ENCODE assay signal across 9 cellular contexts in the genomic region with DNA sequence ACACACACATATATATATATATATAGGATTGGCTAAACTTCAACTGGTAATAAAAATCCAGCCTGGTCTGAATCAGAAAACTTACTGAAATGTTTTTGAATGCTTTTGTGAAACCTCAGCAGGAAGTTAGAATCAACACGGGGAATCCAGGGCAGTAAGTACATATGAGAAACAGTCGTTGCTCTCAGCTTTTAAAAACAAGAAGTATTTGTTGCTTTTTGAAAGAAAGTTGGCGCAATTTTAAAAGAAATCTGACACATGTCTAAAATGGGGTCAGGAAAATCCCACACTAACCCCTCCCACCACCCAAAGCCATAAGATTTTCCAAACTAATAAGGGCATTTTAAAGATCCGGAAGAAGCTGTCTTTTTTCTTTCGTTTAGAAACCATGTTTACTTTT.
DNase-seq lines count a peak whose midpoint lies in the region; ATAC-seq and TF ChIP-seq lines count a peak whose summit lies in the region.
"Had no signal": no experiment of that assay in that cellular context is flagged by ENCODE, and none has a peak within 500 bp of the region (broad histone marks: within the 10 kb centered on the region; RNA-seq: fewer than 3 reads in every experiment).

No MANE protein-coding gene starts in this region.

- peak overlapping the region; percentile 84 for H3K27ac Mint-ChIP-seq in dendritic cell treated with granulocyte-macrophage colony-stimulating factor and Interleukin-4, amounts not matched to agents 40 ng/mL and 50 ng/mL, for 4 days

- intact Hi-C loops in dendritic cell treated with granulocyte-macrophage colony-stimulating factor and Interleukin-4, amounts not matched to agents 40 ng/mL and 50 ng/mL, for 4 days (cut with micrococcal nuclease), result loop anchor here (5.0 kb wide), 1 partner anchor 70 kb away; no protein-coding TSS in a partner anchor

- TF ChIP-seq CTCF in Loucy (conservative IDR thresholded peaks at IDR 0.05; ENCODE audit: low read length), result no peak

- peak overlapping the region; percentile 17 for H3K4me2 ChIP-seq in Loucy (ENCODE audit: low read depth, low read length, poor library complexity, severe bottlenecking)

- no peak for DNase-seq in LoVo (ENCODE audit: low spot score)
- no peak for DNase-seq in HK-2 (ENCODE audit: unreplicated experiment)
- DNase-seq: NCI-H748 treated with DMSO at 0.1 percent for 48 hours had no signal

- peaks cover 7% of the 10 kb centered on the region; the same call in 1 of the 2 replicates for H3F3A ChIP-seq in Loucy (ENCODE audit: low read depth)

- H3K9me3 ChIP-seq in Loucy (ENCODE audit: insufficient read depth, low read depth, low read length), result no peaks in the 10 kb centered on the region

- no peaks in the 10 kb centered on the region for H4K20me1 ChIP-seq in Loucy (ENCODE audit: insufficient read depth, low read length, poor library complexity, severe bottlenecking)

- no peak overlapping the region for H2AFZ ChIP-seq in Loucy (ENCODE audit: low read length)

- H3K9ac ChIP-seq in Loucy (ENCODE audit: low read depth, low read length, poor library complexity, severe bottlenecking), result no peak overlapping the region

- H3K36me3 Mint-ChIP-seq in dendritic cell treated with granulocyte-macrophage colony-stimulating factor and Interleukin-4, amounts not matched to agents 40 ng/mL and 50 ng/mL, for 4 days (ENCODE audit: low read depth), result no peaks in the 10 kb centered on the region

- no peaks in the 10 kb centered on the region for H3K27me3 Mint-ChIP-seq in dendritic cell treated with granulocyte-macrophage colony-stimulating factor and Interleukin-4, amounts not matched to agents 40 ng/mL and 50 ng/mL, for 4 days

- H3K9me2 ChIP-seq in Loucy (replicated peaks; ENCODE audit: low read depth, low read length), result no peaks in the 10 kb centered on the region

- H3K79me2 ChIP-seq in Loucy (ENCODE audit: insufficient read depth, low read length), result no peaks in the 10 kb centered on the region

- H3K36me3 ChIP-seq in Loucy (ENCODE audit: insufficient read depth, low read length), result no peaks in the 10 kb centered on the region

- peaks cover 43% of the 10 kb centered on the region for H3K4me1 Mint-ChIP-seq in dendritic cell treated with granulocyte-macrophage colony-stimulating factor and Interleukin-4, amounts not matched to agents 40 ng/mL and 50 ng/mL, for 4 days (ENCODE audit: low read depth)

- H3K9me3 Mint-ChIP-seq in dendritic cell treated with granulocyte-macrophage colony-stimulating factor and Interleukin-4, amounts not matched to agents 40 ng/mL and 50 ng/mL, for 4 days, result no peaks in the 10 kb centered on the region

- ATAC-seq in GM18498 (IDR thresholded peaks at IDR 0.05; ENCODE audit: unreplicated experiment), result peak; percentile 47
- ATAC-seq in HG03175 (IDR thresholded peaks at IDR 0.05; ENCODE audit: unreplicated experiment), result no peak
- no peak for ATAC-seq in GM18858 (IDR thresholded peaks at IDR 0.05; ENCODE audit: unreplicated experiment)

- peaks cover 16% of the 10 kb centered on the region for H3K4me1 ChIP-seq in Loucy (ENCODE audit: insufficient read depth, low read length, poor library complexity, severe bottlenecking)

- peak overlapping the region in 18 of 21 experiments; percentile 33 to 88 (median 64) for H3K27ac ChIP-seq in skin epidermis

- H3K27me3 ChIP-seq in Loucy (ENCODE audit: insufficient read depth, low read length, poor library complexity, severe bottlenecking), result peaks cover 6% of the 10 kb centered on the region

- no peak overlapping the region for H3K4me3 ChIP-seq in Loucy (ENCODE audit: low read length, poor library complexity, severe bottlenecking)
- H3K4me3 ChIP-seq in skin epidermis, result no peak overlapping the region

- H3K4me3 Mint-ChIP-seq in dendritic cell treated with granulocyte-macrophage colony-stimulating factor and Interleukin-4, amounts not matched to agents 40 ng/mL and 50 ng/mL, for 4 days, result peak overlapping the region; percentile 49
